In the genomic region with DNA sequence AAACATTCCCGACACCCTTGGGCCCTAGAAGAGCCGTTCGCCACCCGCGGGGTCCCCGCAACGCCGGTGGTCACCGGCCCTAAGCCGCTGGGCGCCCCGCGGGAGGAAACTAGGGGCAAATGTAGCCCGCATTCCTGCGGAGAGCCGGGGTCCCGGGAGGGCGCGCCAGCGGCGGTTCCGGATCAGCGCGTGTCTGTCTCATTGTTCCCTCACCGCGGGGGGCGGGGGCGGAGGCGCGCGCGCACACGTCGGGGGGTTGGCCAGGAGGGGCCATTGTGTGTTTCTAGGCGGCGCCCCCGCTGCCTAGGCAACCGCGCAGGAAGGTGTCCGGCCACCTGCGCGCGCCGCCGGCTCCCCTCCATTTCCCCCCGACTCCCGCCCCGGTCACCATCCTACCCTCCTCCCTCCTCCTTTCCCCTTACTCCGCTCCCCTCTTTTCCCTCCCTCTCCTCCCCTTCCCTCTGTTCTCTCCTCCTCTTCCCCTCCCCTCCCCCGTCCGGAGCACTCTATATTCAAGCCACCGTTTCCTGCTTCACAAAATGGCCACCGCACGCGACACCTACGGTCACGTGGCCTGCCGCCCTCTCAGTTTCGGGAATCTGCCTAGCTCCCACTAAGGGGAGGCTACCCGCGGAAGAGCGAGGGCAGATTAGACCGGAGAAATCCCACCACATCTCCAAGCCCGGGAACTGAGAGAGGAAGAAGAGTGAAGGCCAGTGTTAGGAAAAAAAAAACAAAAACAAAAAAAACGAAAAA, we compare ENCODE assay signal across 1 cellular context.
A peak's percentile ranks its signal among the peaks of the same experiment; 100 is the strongest.
TF ChIP-seq lines count a peak whose summit lies in the region.

No MANE protein-coding gene starts in this region.

TF ChIP-seq in K562, 482 proteins besides CTCF, POLR2A, EP300 and RAD21 (continued from another document and continues in another):
- TF ChIP-seq, protein P1, sequence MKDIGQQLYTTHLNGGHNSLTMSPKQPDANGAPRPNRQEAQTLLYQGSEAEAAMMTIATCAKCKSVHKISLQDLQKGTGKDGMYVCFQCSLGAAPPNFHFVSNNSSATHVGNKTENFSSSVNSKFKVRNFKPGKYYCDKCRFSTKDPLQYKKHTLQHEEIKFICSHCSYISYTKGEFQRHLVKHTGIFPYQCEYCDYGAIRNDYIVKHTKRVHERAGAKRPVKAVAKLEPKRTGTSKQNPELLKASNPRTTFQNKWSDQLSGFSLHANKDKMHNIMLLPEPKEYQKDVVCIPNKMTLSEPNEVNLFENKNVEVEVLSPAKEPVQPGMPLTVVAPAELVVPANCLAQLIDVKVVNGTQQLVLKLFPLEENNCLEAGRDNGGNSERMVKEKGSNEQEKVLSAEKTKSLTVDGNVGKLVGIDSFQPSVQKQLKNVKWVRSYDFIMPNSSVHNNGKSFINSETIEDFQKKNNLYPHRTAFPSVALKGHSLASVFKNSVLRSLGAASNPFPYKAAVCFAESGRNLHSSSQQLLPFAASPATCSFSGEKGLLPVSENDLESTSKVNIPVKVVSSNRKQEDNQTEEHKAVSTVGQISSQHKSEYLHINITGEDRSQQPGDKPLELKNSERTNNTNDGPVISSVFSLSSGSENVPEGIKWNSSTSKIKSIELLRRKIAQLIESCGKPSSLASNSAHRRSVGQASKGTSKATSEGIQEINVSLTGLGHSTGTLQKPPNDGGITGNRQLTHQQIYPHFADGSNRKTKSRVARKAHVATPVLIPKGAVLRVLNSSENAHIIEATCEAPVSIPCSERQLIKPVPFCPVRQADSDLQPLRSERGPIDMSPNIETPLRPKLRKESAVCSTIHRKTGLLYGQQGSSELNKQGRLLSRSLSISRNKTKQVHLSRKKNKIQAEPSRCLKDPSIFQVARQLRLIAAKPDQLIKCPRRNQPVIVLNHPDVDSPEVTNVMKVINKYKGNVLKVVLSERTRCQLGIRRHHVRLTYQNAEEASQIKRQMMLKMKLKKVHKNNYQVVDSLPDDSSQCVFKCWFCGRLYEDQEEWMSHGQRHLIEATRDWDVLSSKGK (CRISPR knock-in tag; IDR thresholded peaks at IDR 0.05) = no peak
- TF ChIP-seq, protein P2, sequence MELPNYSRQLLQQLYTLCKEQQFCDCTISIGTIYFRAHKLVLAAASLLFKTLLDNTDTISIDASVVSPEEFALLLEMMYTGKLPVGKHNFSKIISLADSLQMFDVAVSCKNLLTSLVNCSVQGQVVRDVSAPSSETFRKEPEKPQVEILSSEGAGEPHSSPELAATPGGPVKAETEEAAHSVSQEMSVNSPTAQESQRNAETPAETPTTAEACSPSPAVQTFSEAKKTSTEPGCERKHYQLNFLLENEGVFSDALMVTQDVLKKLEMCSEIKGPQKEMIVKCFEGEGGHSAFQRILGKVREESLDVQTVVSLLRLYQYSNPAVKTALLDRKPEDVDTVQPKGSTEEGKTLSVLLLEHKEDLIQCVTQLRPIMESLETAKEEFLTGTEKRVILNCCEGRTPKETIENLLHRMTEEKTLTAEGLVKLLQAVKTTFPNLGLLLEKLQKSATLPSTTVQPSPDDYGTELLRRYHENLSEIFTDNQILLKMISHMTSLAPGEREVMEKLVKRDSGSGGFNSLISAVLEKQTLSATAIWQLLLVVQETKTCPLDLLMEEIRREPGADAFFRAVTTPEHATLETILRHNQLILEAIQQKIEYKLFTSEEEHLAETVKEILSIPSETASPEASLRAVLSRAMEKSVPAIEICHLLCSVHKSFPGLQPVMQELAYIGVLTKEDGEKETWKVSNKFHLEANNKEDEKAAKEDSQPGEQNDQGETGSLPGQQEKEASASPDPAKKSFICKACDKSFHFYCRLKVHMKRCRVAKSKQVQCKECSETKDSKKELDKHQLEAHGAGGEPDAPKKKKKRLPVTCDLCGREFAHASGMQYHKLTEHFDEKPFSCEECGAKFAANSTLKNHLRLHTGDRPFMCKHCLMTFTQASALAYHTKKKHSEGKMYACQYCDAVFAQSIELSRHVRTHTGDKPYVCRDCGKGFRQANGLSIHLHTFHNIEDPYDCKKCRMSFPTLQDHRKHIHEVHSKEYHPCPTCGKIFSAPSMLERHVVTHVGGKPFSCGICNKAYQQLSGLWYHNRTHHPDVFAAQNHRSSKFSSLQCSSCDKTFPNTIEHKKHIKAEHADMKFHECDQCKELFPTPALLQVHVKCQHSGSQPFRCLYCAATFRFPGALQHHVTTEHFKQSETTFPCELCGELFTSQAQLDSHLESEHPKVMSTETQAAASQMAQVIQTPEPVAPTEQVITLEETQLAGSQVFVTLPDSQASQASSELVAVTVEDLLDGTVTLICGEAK (IDR thresholded peaks at IDR 0.05) = peak; percentile 67
- TF ChIP-seq, protein P2 (CRISPR knock-in tag; IDR thresholded peaks at IDR 0.05) = no peak
- TF ChIP-seq NR2C1 (IDR thresholded peaks at IDR 0.05) (peak; percentile 44; the same call in 1 of the 2 replicates), NR2C1 (tag; IDR thresholded peaks at IDR 0.05) (no peak), TAL1 (IDR thresholded peaks at IDR 0.05) (0 out of 2 replicates have a peak, but pooled peaks have one; percentile 18), HNRNPLL (IDR thresholded peaks at IDR 0.05; ENCODE audit: low read depth, low read length, poor library complexity, severe bottlenecking) (peak; percentile 53), NFRKB (IDR thresholded peaks at IDR 0.05; ENCODE audit: low read depth) (peak; percentile 99), UBTF (IDR thresholded peaks at IDR 0.05; ENCODE audit: borderline replicate concordance in 1 of 2, low read depth in 2 of 2, low read length in 2 of 2) (no peak), ILF3 (IDR thresholded peaks at IDR 0.05; ENCODE audit: borderline replicate concordance) (no peak), HCFC1 (IDR thresholded peaks at IDR 0.05; ENCODE audit: low read depth, low read length) (peak; percentile 4; the same call in 1 of the 2 replicates), GATA2 (CRISPR knock-in tag; IDR thresholded peaks at IDR 0.05) (no peak), KLF1 (tag; IDR thresholded peaks at IDR 0.05) (no peak), BRCA1 (IDR thresholded peaks at IDR 0.05) (no peak), BRCA1 (CRISPR knock-in tag; IDR thresholded peaks at IDR 0.05) (no peak), SUPT5H (IDR thresholded peaks at IDR 0.05) (peak; percentile 9), ZNF589 (CRISPR knock-in tag; IDR thresholded peaks at IDR 0.05; ENCODE audit: low read depth) (peak; percentile 87; the same call in 1 of the 2 replicates), ZNF12 (CRISPR knock-in tag; IDR thresholded peaks at IDR 0.05) (no peak; the same call in 1 of the 2 replicates), CREBBP (IDR thresholded peaks at IDR 0.05; ENCODE audit: low read depth, low read length) (no peak), FOXK2 (conservative IDR thresholded peaks at IDR 0.05 in 1 of 2, IDR thresholded peaks at IDR 0.05 in 1 of 2; ENCODE audit: low read depth in 2 of 2) (peak; percentile 69 to 73; a peak in 3 of 4 replicates), ZNF764 (CRISPR knock-in tag; IDR thresholded peaks at IDR 0.05; ENCODE audit: low read depth) (no peak), HMGN3 (IDR thresholded peaks at IDR 0.05; ENCODE audit: borderline replicate concordance, extremely low read depth, insufficient read length, low read depth, low read length) (peak; percentile 56), MTA1 (IDR thresholded peaks at IDR 0.05; ENCODE audit: borderline replicate concordance) (peak; percentile 87), CHD1 (IDR thresholded peaks at IDR 0.05; ENCODE audit: low read length) (peak; percentile 31), TAF9B (IDR thresholded peaks at IDR 0.05; ENCODE audit: partially characterized antibody) (peak; percentile 56), DNMT1 (IDR thresholded peaks at IDR 0.05) (0 out of 2 replicates have a peak, but pooled peaks have one; percentile 20), TOE1 (IDR thresholded peaks at IDR 0.05; ENCODE audit: borderline replicate concordance) (peak; percentile 94), TOE1 (CRISPR knock-in tag; IDR thresholded peaks at IDR 0.05; ENCODE audit: borderline replicate concordance, low read depth) (no peak), TAF1 (IDR thresholded peaks at IDR 0.05; ENCODE audit: control insufficient read depth, extremely low read depth, insufficient read depth, low read length, severe bottlenecking) (peak; percentile 55), GABPA (tag; conservative IDR thresholded peaks at IDR 0.05; ENCODE audit: low read depth) (peak; percentile 54)
- TF ChIP-seq, protein P3, sequence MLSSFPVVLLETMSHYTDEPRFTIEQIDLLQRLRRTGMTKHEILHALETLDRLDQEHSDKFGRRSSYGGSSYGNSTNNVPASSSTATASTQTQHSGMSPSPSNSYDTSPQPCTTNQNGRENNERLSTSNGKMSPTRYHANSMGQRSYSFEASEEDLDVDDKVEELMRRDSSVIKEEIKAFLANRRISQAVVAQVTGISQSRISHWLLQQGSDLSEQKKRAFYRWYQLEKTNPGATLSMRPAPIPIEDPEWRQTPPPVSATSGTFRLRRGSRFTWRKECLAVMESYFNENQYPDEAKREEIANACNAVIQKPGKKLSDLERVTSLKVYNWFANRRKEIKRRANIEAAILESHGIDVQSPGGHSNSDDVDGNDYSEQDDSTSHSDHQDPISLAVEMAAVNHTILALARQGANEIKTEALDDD (IDR thresholded peaks at IDR 0.05) = no peak
- TF ChIP-seq, protein P4, sequence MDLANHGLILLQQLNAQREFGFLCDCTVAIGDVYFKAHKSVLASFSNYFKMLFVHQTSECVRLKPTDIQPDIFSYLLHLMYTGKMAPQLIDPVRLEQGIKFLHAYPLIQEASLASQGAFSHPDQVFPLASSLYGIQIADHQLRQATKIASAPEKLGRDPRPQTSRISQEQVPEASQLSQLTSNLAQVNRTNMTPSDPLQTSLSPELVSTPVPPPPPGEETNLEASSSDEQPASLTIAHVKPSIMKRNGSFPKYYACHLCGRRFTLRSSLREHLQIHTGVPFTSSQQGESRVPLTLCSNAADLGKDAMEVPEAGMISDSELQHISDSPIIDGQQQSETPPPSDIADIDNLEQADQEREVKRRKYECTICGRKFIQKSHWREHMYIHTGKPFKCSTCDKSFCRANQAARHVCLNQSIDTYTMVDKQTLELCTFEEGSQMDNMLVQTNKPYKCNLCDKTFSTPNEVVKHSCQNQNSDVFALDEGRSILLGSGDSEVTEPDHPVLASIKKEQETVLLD (IDR thresholded peaks at IDR 0.05) = 0 out of 2 replicates have a peak, but pooled peaks have one; percentile 34
- TF ChIP-seq, protein P5, sequence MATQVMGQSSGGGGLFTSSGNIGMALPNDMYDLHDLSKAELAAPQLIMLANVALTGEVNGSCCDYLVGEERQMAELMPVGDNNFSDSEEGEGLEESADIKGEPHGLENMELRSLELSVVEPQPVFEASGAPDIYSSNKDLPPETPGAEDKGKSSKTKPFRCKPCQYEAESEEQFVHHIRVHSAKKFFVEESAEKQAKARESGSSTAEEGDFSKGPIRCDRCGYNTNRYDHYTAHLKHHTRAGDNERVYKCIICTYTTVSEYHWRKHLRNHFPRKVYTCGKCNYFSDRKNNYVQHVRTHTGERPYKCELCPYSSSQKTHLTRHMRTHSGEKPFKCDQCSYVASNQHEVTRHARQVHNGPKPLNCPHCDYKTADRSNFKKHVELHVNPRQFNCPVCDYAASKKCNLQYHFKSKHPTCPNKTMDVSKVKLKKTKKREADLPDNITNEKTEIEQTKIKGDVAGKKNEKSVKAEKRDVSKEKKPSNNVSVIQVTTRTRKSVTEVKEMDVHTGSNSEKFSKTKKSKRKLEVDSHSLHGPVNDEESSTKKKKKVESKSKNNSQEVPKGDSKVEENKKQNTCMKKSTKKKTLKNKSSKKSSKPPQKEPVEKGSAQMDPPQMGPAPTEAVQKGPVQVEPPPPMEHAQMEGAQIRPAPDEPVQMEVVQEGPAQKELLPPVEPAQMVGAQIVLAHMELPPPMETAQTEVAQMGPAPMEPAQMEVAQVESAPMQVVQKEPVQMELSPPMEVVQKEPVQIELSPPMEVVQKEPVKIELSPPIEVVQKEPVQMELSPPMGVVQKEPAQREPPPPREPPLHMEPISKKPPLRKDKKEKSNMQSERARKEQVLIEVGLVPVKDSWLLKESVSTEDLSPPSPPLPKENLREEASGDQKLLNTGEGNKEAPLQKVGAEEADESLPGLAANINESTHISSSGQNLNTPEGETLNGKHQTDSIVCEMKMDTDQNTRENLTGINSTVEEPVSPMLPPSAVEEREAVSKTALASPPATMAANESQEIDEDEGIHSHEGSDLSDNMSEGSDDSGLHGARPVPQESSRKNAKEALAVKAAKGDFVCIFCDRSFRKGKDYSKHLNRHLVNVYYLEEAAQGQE (CRISPR knock-in tag; IDR thresholded peaks at IDR 0.05; ENCODE audit: low read depth) = no peak
